ENCODE assay signal across 18 cellular contexts in genomic region chr3:147651107-147651506, GRCh38.
A peak's percentile ranks its signal among the peaks of the same experiment; 100 is the strongest.
DNase-seq lines count a peak whose midpoint lies in the region; ATAC-seq and TF ChIP-seq lines count a peak whose summit lies in the region.
"Had no signal": no experiment of that assay in that cellular context is flagged by ENCODE, and none has a peak within 500 bp of the region (broad histone marks: within the 10 kb centered on the region; RNA-seq: fewer than 3 reads in every experiment).

No MANE protein-coding gene starts in this region.

- ATAC-seq in GM21515 (IDR thresholded peaks at IDR 0.05; ENCODE audit: unreplicated experiment), result no peak
- no peak for ATAC-seq in GM18861 (IDR thresholded peaks at IDR 0.05; ENCODE audit: unreplicated experiment)
- ATAC-seq: CD8-positive, alpha-beta T cell; natural killer cell treated with Interleukin-12 subunit alpha and Interleukin-12 subunit beta and Interleukin-15 and Interleukin-18, amount 100 ng/mL, for 72 hours; Panc1; stimulated activated naive CD8-positive, alpha-beta T cell treated with anti-CD3 and anti-CD28 coated beads, Interleukin-15, Interleukin-2, amounts not matched to agents 100 U/mL and 50 U/mL, for 24 hours had no signal

- DNase-seq in AG20443 (ENCODE audit: low spot score) (peak; percentile 12), NCI-H226 (peak; percentile 30), astrocyte of the spinal cord (ENCODE audit: low read depth, low spot score) (peak; percentile 14), iris pigment epithelial cell (ENCODE audit: low read depth) (peak; percentile 14), HT-29 (ENCODE audit: low spot score) (no peak), medulla oblongata (ENCODE audit: extremely low spot score) (no peak)
- DNase-seq: activated CD4-positive, alpha-beta memory T cell treated with anti-CD3 and anti-CD28 coated beads for 36 hours; activated naive CD4-positive, alpha-beta T cell treated with anti-CD3 and anti-CD28 coated beads, Interleukin-2, amount 50 U/mL, for 16 hours; activated T-cell treated with anti-CD3 and anti-CD28 coated beads, Interleukin-2, amount 50 U/mL, for 1 hour; CD8-positive, alpha-beta T cell; NCI-H2081 treated with DMSO at 0.1 percent for 48 hours; stimulated activated naive CD8-positive, alpha-beta T cell treated with anti-CD3 and anti-CD28 coated beads, Interleukin-15, Interleukin-2, amounts not matched to agents 100 U/mL and 50 U/mL, for 24 hours; upper lobe of left lung; WERI-Rb-1 had no signal

- in situ Hi-C loops in astrocyte of the spinal cord (cut with HindIII; ENCODE audit: low sequenced_read_pairs), result no loop called here

- no peak for TF ChIP-seq CTCF in astrocyte of the spinal cord (IDR thresholded peaks at IDR 0.05; ENCODE audit: low read depth, low read length)

- no peak overlapping the region for H3K4me3 ChIP-seq in astrocyte of the spinal cord (ENCODE audit: low read depth, low read length)
- H3K4me3 ChIP-seq: upper lobe of left lung had no signal

Comparison
In these comparisons a context has a peak if more than half of its experiments do, and no peak if none do; other contexts are left out.
1. DNase-seq: peak in AG20443 (single experiment), NCI-H226 (single experiment), astrocyte of the spinal cord (single experiment) and iris pigment epithelial cell (single experiment); none in HT-29 (single experiment) and medulla oblongata (single experiment).